Comparison of ENCODE assay signal across 10 cellular contexts in the genomic region with DNA sequence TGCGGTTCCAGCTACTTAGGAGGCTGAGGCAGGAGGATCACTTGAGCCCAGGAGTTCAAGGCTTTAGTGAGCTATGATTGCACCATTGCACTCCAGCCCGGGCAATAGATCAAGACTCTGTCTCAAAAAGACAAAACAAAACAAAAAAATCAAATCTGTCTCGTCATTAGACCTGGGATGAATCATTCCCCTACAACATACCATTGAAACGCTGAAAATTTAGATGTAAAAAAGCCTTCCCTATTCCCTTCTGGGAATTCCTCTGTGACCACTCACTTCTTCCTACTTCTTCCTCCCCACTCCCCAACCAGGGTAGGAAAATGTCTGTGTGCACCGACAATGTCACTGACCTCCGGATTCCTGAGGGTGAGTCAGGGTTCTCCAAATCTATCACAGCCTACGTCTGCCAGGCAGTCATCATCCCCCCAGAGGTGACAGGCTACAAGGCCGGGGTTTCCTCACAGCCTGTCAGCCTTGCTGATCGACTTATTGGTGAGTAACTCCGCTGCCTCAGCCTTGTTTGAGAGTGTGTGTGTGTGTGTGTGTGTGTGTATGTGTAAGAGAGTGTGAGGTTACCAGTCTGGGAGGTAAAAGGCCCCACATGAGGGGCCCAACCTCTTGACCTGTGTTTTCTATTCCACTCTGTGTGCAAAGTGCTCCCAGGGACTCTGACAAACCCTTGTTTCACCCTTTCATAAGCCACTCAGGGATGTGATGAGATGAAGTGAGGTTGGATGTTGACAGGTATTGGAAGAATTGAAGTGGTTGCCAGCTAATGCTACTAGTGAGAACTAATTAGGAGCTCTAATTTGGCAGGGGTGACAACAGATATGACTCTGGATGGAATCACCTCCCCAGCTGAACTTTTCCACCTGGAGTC. TPM values are rescaled to one million over a fixed set of nuclear protein-coding genes. Genes with fewer than 3 reads are reported as not detected.
A peak's percentile ranks its signal among the peaks of the same experiment; 100 is the strongest.
DNase-seq lines count a peak whose midpoint lies in the region; ATAC-seq, FAIRE-seq and TF ChIP-seq lines count a peak whose summit lies in the region.
"Had no signal": no experiment of that assay in that cellular context is flagged by ENCODE, and none has a peak within 500 bp of the region (broad histone marks: within the 10 kb centered on the region; RNA-seq: fewer than 3 reads in every experiment).

No MANE protein-coding gene starts in this region.

- H3K9me3 ChIP-seq in lower lobe of right lung, result no peaks in the 10 kb centered on the region

- intact Hi-C loops in lower lobe of right lung (cut with DNase I), result no loop called here

- in situ Hi-C loops in brain microvascular endothelial cell (cut with HindIII; ENCODE audit: low pct_ligation_motif_present, low sequenced_read_pairs), result no loop called here

- no peak for TF ChIP-seq CTCF in brain microvascular endothelial cell (IDR thresholded peaks at IDR 0.05; ENCODE audit: low read depth, low read length, missing control alignments)
- TF ChIP-seq CTCF in lower lobe of right lung (IDR thresholded peaks at IDR 0.05), result no peak
- TF ChIP-seq CTCF in D721Med (IDR thresholded peaks at IDR 0.05; ENCODE audit: insufficient read depth, missing control alignments), result no peak

- FAIRE-seq in D721Med (lab: Jason Lieb, UNC), result no peak
- FAIRE-seq: GM12891 had no signal

- H3K27ac ChIP-seq in ACC112 (ENCODE audit: low read depth, low read length), result peak overlapping the region; percentile 76
- H3K27ac ChIP-seq in brain microvascular endothelial cell, result peak overlapping the region; percentile 70
- no peak overlapping the region for H3K27ac ChIP-seq in lower lobe of right lung
- H3K27ac ChIP-seq: KMS-11 had no signal

- ATAC-seq in lower lobe of right lung, result peak; percentile 61 to 72

- no peak overlapping the region for H2AFZ ChIP-seq in ACC112 (ENCODE audit: low read length, unreplicated experiment)

- no peaks in the 10 kb centered on the region for H3K79me2 ChIP-seq in ACC112 (ENCODE audit: control insufficient read depth, insufficient read depth, low read length, unreplicated experiment)

- no peaks in the 10 kb centered on the region for H3K36me3 ChIP-seq in ACC112 (ENCODE audit: insufficient read depth, low read length)
- H3K36me3 ChIP-seq in brain microvascular endothelial cell (replicated peaks), result no peaks in the 10 kb centered on the region
- H3K36me3 ChIP-seq in lower lobe of right lung, result no peaks in the 10 kb centered on the region

- H3K4me1 ChIP-seq in ACC112 (ENCODE audit: control insufficient read depth, insufficient read depth, low read length, unreplicated experiment) (peaks cover 21% of the 10 kb centered on the region), lower lobe of right lung (peaks cover 33% of the 10 kb centered on the region)

- no peaks in the 10 kb centered on the region for H3K27me3 ChIP-seq in ACC112 (ENCODE audit: insufficient read depth, low read length)
- H3K27me3 ChIP-seq in brain microvascular endothelial cell (replicated peaks), result no peaks in the 10 kb centered on the region
- no peaks in the 10 kb centered on the region for H3K27me3 ChIP-seq in lower lobe of right lung (ENCODE audit: low read depth)

- H3K4me3 ChIP-seq in ACC112 (ENCODE audit: low read depth, low read length), result peak overlapping the region; percentile 3; the same call in 1 of the 2 replicates
- H3K4me3 ChIP-seq in brain microvascular endothelial cell (ENCODE audit: low read depth, low read length), result no peak overlapping the region
- H3K4me3 ChIP-seq in lower lobe of right lung, result no peak overlapping the region

- DNase-seq in HK-2 (ENCODE audit: unreplicated experiment) (peak; percentile 95), brain microvascular endothelial cell (peak; percentile 99), lower lobe of right lung (no peak), superior temporal gyrus (ENCODE audit: extremely low spot score) (no peak), NCI-H82 (lab: John Stamatoyannopoulos, UW) (no peak), D721Med (ENCODE audit: insufficient read length, low spot score) (no peak), DMS 273 treated with DMSO at 0.1 percent for 48 hours (lab: John Stamatoyannopoulos, UW) (no peak)

RNA-seq across cellular contexts. Expression of a gene that starts 16.3 kb away (rescaled TPM):
- 188 TPM for total RNA-seq in lower lobe of right lung

RNA-seq across cellular contexts. Expression of a gene that starts 51.9 kb away (rescaled TPM):
- 7.2 TPM for total RNA-seq in lower lobe of right lung

Comparison
In these comparisons a context has a peak if more than half of its experiments do, and no peak if none do; other contexts are left out.
1. DNase-seq: peak in HK-2 (single experiment) and brain microvascular endothelial cell (single experiment); none in lower lobe of right lung (single experiment), superior temporal gyrus (single experiment), NCI-H82 (single experiment), D721Med (single experiment) and DMS 273 treated with DMSO at 0.1 percent for 48 hours (single experiment).